ENCODE assay signal across 32 cellular contexts in genomic region chr16:57725976-57726375, GRCh38. TPM values are rescaled to one million over a fixed set of nuclear protein-coding genes. Genes with fewer than 3 reads are reported as not detected.
"Had no signal": no experiment of that assay in that cellular context is flagged by ENCODE, and none has a peak within 500 bp of the region (broad histone marks: within the 10 kb centered on the region; RNA-seq: fewer than 3 reads in every experiment).

No MANE protein-coding gene starts in this region.

- H3K4me1 Mint-ChIP-seq: mesothelial cell of epicardium had no signal

- H3K27me3 Mint-ChIP-seq: naive B cell; stimulated activated naive B cell treated with anti-CD40 and anti-IgM and Interleukin-4, amounts not matched to agents 10 μg/mL and 1 μg/mL and 100 μg/mL, for 72 hours had no signal

- H3K9me3 Mint-ChIP-seq: immature natural killer cell; mesothelial cell of epicardium; nephron progenitor cell; neural progenitor cell; stimulated activated naive B cell treated with anti-CD40 and anti-IgM and Interleukin-4, amounts not matched to agents 10 μg/mL and 1 μg/mL and 100 μg/mL, for 72 hours had no signal

- H3K36me3 Mint-ChIP-seq: immature natural killer cell; mesothelial cell of epicardium; naive B cell; natural killer cell; neural progenitor cell; stimulated activated naive B cell treated with anti-CD40 and anti-IgM and Interleukin-4, amounts not matched to agents 10 μg/mL and 1 μg/mL and 100 μg/mL, for 72 hours had no signal

- DNase-seq: hypothalamus; immature natural killer cell; left ventricle myocardium inferior; mesendoderm; naive B cell; natural killer cell; nephron progenitor cell; ovary; retina; right cardiac atrium; stimulated activated CD4-positive, alpha-beta T cell treated with anti-CD3 and anti-CD28 coated beads, Interleukin-12 subunit alpha, Interleukin-12 subunit beta, amount 100 ng/mL, for 4 hours; stimulated activated CD4-positive, alpha-beta T cell treated with anti-CD3 and anti-CD28 coated beads, Interleukin-15, amount 100 ng/mL, for 24 hours; stimulated activated CD4-positive, alpha-beta T cell treated with anti-CD3 and anti-CD28 coated beads, Interleukin-2, amount 100 ng/mL, for 24 hours; stimulated activated CD4-positive, alpha-beta T cell treated with anti-CD3 and anti-CD28 coated beads, Interleukin-4, amount 100 ng/mL, for 1 hour; stimulated activated naive B cell treated with anti-CD40 and anti-IgM and Interleukin-4, amounts not matched to agents 10 μg/mL and 1 μg/mL and 100 μg/mL, for 72 hours; stimulated activated naive CD8-positive, alpha-beta T cell treated with anti-CD3 and anti-CD28 coated beads, Interleukin-15, Interleukin-2, amounts not matched to agents 100 U/mL and 50 U/mL, for 24 hours; stomach; testis; thyroid gland; transverse colon had no signal

- ATAC-seq: right cardiac atrium; stimulated activated naive CD8-positive, alpha-beta T cell treated with anti-CD3 and anti-CD28 coated beads, Interleukin-15, Interleukin-2, amounts not matched to agents 100 U/mL and 50 U/mL, for 24 hours had no signal

- H3K36me3 ChIP-seq: left ventricle myocardium inferior, neural progenitor cell, ovary, prostate gland, stomach, thyroid gland, transverse colon, upper lobe of left lung, vagina had no signal

- H3K4me3 Mint-ChIP-seq: immature natural killer cell; mesothelial cell of epicardium; natural killer cell; nephron progenitor cell; neural progenitor cell; stimulated activated naive B cell treated with anti-CD40 and anti-IgM and Interleukin-4, amounts not matched to agents 10 μg/mL and 1 μg/mL and 100 μg/mL, for 72 hours had no signal

- H3K27me3 ChIP-seq: neural progenitor cell, ovary, testis, thyroid gland, transverse colon, upper lobe of left lung, vagina had no signal

- H3K4me1 ChIP-seq: left ventricle myocardium inferior, neural progenitor cell, prostate gland, stomach, testis, thyroid gland, transverse colon, upper lobe of left lung, vagina had no signal

- H3K4me2 ChIP-seq: neural progenitor cell, smooth muscle cell had no signal

- H3K4me3 ChIP-seq: left ventricle myocardium inferior, lung, neural progenitor cell, ovary, prostate gland, smooth muscle cell, stomach, testis, thyroid gland, transverse colon, upper lobe of left lung, vagina had no signal

- FAIRE-seq: islet of Langerhans had no signal

- H3K9me3 ChIP-seq: left ventricle myocardium inferior, ovary, prostate gland, stomach, testis, thyroid gland, transverse colon, upper lobe of left lung, vagina had no signal

- H2AFZ ChIP-seq: neural progenitor cell had no signal

- H3K27ac ChIP-seq: left ventricle myocardium inferior, neural progenitor cell, ovary, prostate gland, stomach, testis, thyroid gland, transverse colon, upper lobe of left lung, vagina had no signal

- H3K27ac Mint-ChIP-seq: immature natural killer cell; mesothelial cell of epicardium; nephron progenitor cell; stimulated activated naive B cell treated with anti-CD40 and anti-IgM and Interleukin-4, amounts not matched to agents 10 μg/mL and 1 μg/mL and 100 μg/mL, for 72 hours had no signal

- H3K9ac ChIP-seq: neural progenitor cell had no signal

RNA-seq across cellular contexts. Expression of gene DRC7, which starts 31.4 kb away (rescaled TPM):
- total RNA-seq: left ventricle myocardium inferior, lower leg skin, mesothelial cell of epicardium, right cardiac atrium, skeletal muscle tissue, stomach, transverse colon, urinary bladder, vagina had no signal
- polyA plus RNA-seq: immature natural killer cell, right cardiac atrium, smooth muscle cell, stomach, urinary bladder had no signal

RNA-seq across cellular contexts. Expression of gene ADGRG3, which starts 57.9 kb away (rescaled TPM):
- total RNA-seq: kidney epithelial cell, mesothelial cell of epicardium, prostate gland had no signal
- polyA plus RNA-seq: smooth muscle cell had no signal
